ENCODE assay signal across 30 cellular contexts in genomic region chr3:152682477-152682876, GRCh38.
"Had no signal": no experiment of that assay in that cellular context is flagged by ENCODE, and none has a peak within 500 bp of the region (broad histone marks: within the 10 kb centered on the region; RNA-seq: fewer than 3 reads in every experiment).

No MANE protein-coding gene starts in this region.

- H3K27me3 ChIP-seq: adrenal gland, body of pancreas, cardiac muscle cell, colonic mucosa, gastrocnemius medialis, heart left ventricle had no signal

- DNase-seq: activated CD4-positive, alpha-beta memory T cell treated with anti-CD3 and anti-CD28 coated beads for 36 hours; activated CD4-positive, alpha-beta T cell treated with anti-CD3 and anti-CD28 coated beads for 36 hours; activated CD4-positive, alpha-beta T cell treated with anti-CD3 and anti-CD28 coated beads, Interleukin-2, amount 10 ng/mL, durations not matched to agents 24 days and 14 days; activated CD4-positive, CD25-positive, alpha-beta regulatory T cell; activated CD4-positive, CD25-positive, alpha-beta regulatory T cell treated with anti-CD3 and anti-CD28 coated beads, Interleukin-2, amount 50 U/mL, for 72 hours; activated CD8-positive, alpha-beta memory T cell treated with anti-CD3 and anti-CD28 coated beads, Interleukin-2, amount 10 ng/mL, durations not matched to agents 7 days and 5 days; activated CD8-positive, alpha-beta memory T cell treated with anti-CD3 and anti-CD28 coated beads, Interleukin-2, amount 50 U/mL, for 4 hours; activated CD8-positive, alpha-beta T cell treated with anti-CD3 and anti-CD28 coated beads, Interleukin-2, amount 10 ng/mL, durations not matched to agents 7 days and 5 days; activated effector memory CD4-positive, alpha-beta T cell treated with anti-CD3 and anti-CD28 coated beads, Interleukin-2, amount 50 U/mL, for 16 hours; activated naive CD4-positive, alpha-beta T cell treated with anti-CD3 and anti-CD28 coated beads for 36 hours; activated naive CD8-positive, alpha-beta T cell treated with anti-CD3 and anti-CD28 coated beads for 36 hours; activated naive CD8-positive, alpha-beta T cell treated with anti-CD3 and anti-CD28 coated beads, Interleukin-2, amount 50 U/mL, for 24 hours; activated T-cell treated with anti-CD3 and anti-CD28 coated beads, Interleukin-2, amount 50 U/mL, for 1 hour; activated T-cell treated with anti-CD3 and anti-CD28 coated beads, Interleukin-2, amount 50 U/mL, for 48 hours; adrenal gland; amygdala; aorta; body of pancreas; central memory CD4-positive, alpha-beta T cell; cerebellar nuclear complex; colonic mucosa; effector CD8-positive, alpha-beta T cell; foreskin keratinocyte; gastrocnemius medialis; glutamatergic neuron; heart left ventricle; T-helper 2 cell had no signal

- H3K4me3 ChIP-seq: adrenal gland, body of pancreas, cardiac muscle cell, colonic mucosa, gastrocnemius medialis, heart left ventricle had no signal

- H3K9me3 ChIP-seq: adrenal gland, body of pancreas, colonic mucosa, gastrocnemius medialis, heart left ventricle had no signal

- H3K27ac ChIP-seq: adrenal gland, body of pancreas, cardiac muscle cell, colonic mucosa, foreskin keratinocyte, gastrocnemius medialis, heart left ventricle had no signal

- FAIRE-seq: endometrium had no signal

- H3K36me3 ChIP-seq: adrenal gland, cardiac muscle cell, colonic mucosa, gastrocnemius medialis, heart left ventricle had no signal

- H3K4me1 ChIP-seq: adrenal gland, body of pancreas, colonic mucosa, foreskin keratinocyte, gastrocnemius medialis, heart left ventricle had no signal

- ATAC-seq: activated CD4-positive, alpha-beta T cell treated with anti-CD3 and anti-CD28 coated beads for 36 hours; activated CD8-positive, alpha-beta memory T cell treated with anti-CD3 and anti-CD28 coated beads, Interleukin-2, amount 10 ng/mL, durations not matched to agents 7 days and 5 days; activated CD8-positive, alpha-beta T cell treated with anti-CD3 and anti-CD28 coated beads, Interleukin-2, amount 10 ng/mL, durations not matched to agents 7 days and 5 days; activated naive CD8-positive, alpha-beta T cell treated with anti-CD3 and anti-CD28 coated beads, Interleukin-2, amount 50 U/mL, for 24 hours; body of pancreas; esophagus mucosa; foreskin keratinocyte; gastrocnemius medialis; heart left ventricle had no signal
